In the genomic region with DNA sequence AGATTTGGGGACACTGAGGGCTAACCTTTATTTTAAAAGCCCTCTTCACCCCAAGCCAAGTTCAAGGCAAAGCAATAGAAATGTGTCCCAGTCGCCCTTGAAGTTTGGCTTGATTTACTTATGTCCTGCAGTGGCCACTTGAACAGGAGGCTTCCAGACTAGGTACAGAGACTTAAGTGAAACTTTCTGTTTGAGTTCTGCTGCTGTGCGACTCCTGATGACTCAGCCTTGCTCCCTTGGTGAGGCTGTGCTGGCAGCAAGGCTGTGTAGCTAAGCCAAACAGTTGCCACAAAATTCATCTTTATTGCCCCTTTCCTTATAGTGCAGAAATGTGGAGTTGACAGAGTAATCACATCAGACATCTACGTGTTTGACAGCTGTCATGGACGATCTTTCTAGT, we compare ENCODE assay signal across 17 cellular contexts.
DNase-seq lines count a peak whose midpoint lies in the region; FAIRE-seq and TF ChIP-seq lines count a peak whose summit lies in the region.
"Had no signal": no experiment of that assay in that cellular context is flagged by ENCODE, and none has a peak within 500 bp of the region (broad histone marks: within the 10 kb centered on the region; RNA-seq: fewer than 3 reads in every experiment).

No MANE protein-coding gene starts in this region.

- no peak overlapping the region for H3K9ac ChIP-seq in endodermal cell (ENCODE audit: extremely low read depth, low read length, poor library complexity, severe bottlenecking)
- H3K9ac ChIP-seq: BLaER1 treated with 17β-estradiol and CSF1 and Interleukin-3, amounts not matched to agents 10 nM and 100 nM had no signal

- DNase-seq in MCF 10A (ENCODE audit: unreplicated experiment) (peak; percentile 25), breast epithelium (ENCODE audit: low spot score in 2 of 2) (no peak), OCI-M1 (lab: John Stamatoyannopoulos, UW) (peak; percentile 3), kidney tubule cell (ENCODE audit: low spot score) (peak; percentile 22), urothelium cell line (ENCODE audit: low spot score) (peak; percentile 21), posterior cingulate gyrus (no peak), GM03348 (ENCODE audit: low spot score) (no peak), endodermal cell (no peak)
- DNase-seq: DMS 273 treated with DMSO at 0.1 percent for 48 hours, Karpas-422, NCI-H1092, NCI-H2107, NCI-H446, SHP77 treated with DMSO at 0.1 percent for 48 hours had no signal

- H3K4me3 ChIP-seq in breast epithelium (no peak overlapping the region), endodermal cell (ENCODE audit: low read length) (no peak overlapping the region)
- H3K4me3 ChIP-seq: BLaER1 treated with 17β-estradiol and CSF1 and Interleukin-3, amounts not matched to agents 10 nM and 100 nM; HAP-1 had no signal

- WGBS in endodermal cell (ENCODE audit: insufficient coverage in 1 of 2, insufficient read length in 1 of 2), 2 experiments, result 92 to 100% methylated on average over 2 to 4 of the region's 4 CpGs

- CTCF ChIA-PET in MCF 10A (lab: Yijun Ruan, JAX), result interaction anchor here (0.6 to 1.5 kb wide), 3 partner anchors 11 to 897 kb away, joined by 3 to 4 read pairs (median 3); no protein-coding TSS in a partner anchor

- H3K4me1 ChIP-seq in breast epithelium, result no peaks in the 10 kb centered on the region
- no peaks in the 10 kb centered on the region for H3K4me1 ChIP-seq in endodermal cell (ENCODE audit: control insufficient read depth, insufficient read depth, low read length)
- H3K4me1 ChIP-seq: HAP-1 had no signal

- no peaks in the 10 kb centered on the region for H3K9me3 Mint-ChIP-seq in MCF 10A (ENCODE audit: unreplicated experiment)
- H3K9me3 Mint-ChIP-seq in endodermal cell, result no peaks in the 10 kb centered on the region

- intact Hi-C loops in MCF 10A (cut with micrococcal nuclease), result no loop called here
- intact Hi-C loops in breast epithelium (cut with DNase I; ENCODE audit: low total_unique reads), result no loop called here
- intact Hi-C loops in posterior cingulate gyrus (cut with DNase I), result no loop called here

- no peak for TF ChIP-seq CTCF in MCF 10A (IDR thresholded peaks at IDR 0.05; ENCODE audit: unreplicated experiment)
- TF ChIP-seq CTCF in breast epithelium (IDR thresholded peaks at IDR 0.05), result no peak
- TF ChIP-seq CTCF in endodermal cell (conservative IDR thresholded peaks at IDR 0.05), result no peak

- H3K9me3 ChIP-seq in breast epithelium (no peaks in the 10 kb centered on the region), endodermal cell (ENCODE audit: control insufficient read depth, low read length) (no peaks in the 10 kb centered on the region)
- H3K9me3 ChIP-seq: HAP-1 had no signal

- peaks cover 18% of the 10 kb centered on the region for H3K27me3 Mint-ChIP-seq in MCF 10A (ENCODE audit: insufficient read depth, unreplicated experiment)
- peaks cover 18% of the 10 kb centered on the region for H3K27me3 Mint-ChIP-seq in endodermal cell (ENCODE audit: insufficient read depth)

- no peak for TF ChIP-seq POLR2A in breast epithelium (IDR thresholded peaks at IDR 0.05)

- no peak for FAIRE-seq in urothelium cell line (lab: Jason Lieb, UNC)

- no peaks in the 10 kb centered on the region for H3K36me3 ChIP-seq in breast epithelium
- no peaks in the 10 kb centered on the region for H3K36me3 ChIP-seq in endodermal cell (ENCODE audit: control insufficient read depth, insufficient read depth, low read length)
- H3K36me3 ChIP-seq: BLaER1 treated with 17β-estradiol and CSF1 and Interleukin-3, amounts not matched to agents 10 nM and 100 nM; HAP-1 had no signal

- H3K27ac Mint-ChIP-seq in MCF 10A (ENCODE audit: low read depth, unreplicated experiment) (no peak overlapping the region), endodermal cell (no peak overlapping the region)

- POLR2A ChIA-PET in MCF 10A (lab: Yijun Ruan, JAX), result interaction anchor here (0.5 to 0.7 kb wide), 5 partner anchors 12 to 312 kb away, joined by 3 read pairs; no protein-coding TSS in a partner anchor

- BruUV-seq in MCF 10A (replicated peaks; lab: Mats Ljungman, UMichigan), result no TSS peak

- H3K27ac ChIP-seq in breast epithelium, result no peak overlapping the region
- H3K27ac ChIP-seq in endodermal cell (ENCODE audit: low read depth, low read length), result no peak overlapping the region
- H3K27ac ChIP-seq: 22Rv1; BLaER1 treated with 17β-estradiol and CSF1 and Interleukin-3, amounts not matched to agents 10 nM and 100 nM had no signal

- H3K36me3 Mint-ChIP-seq in MCF 10A (ENCODE audit: insufficient read depth, unreplicated experiment) (no peaks in the 10 kb centered on the region), endodermal cell (ENCODE audit: low read depth) (no peaks in the 10 kb centered on the region)

- peaks cover 6% of the 10 kb centered on the region for H3K4me1 Mint-ChIP-seq in MCF 10A (ENCODE audit: insufficient read depth, unreplicated experiment)
- H3K4me1 Mint-ChIP-seq in endodermal cell, result no peaks in the 10 kb centered on the region

- no peaks in the 10 kb centered on the region for H3K27me3 ChIP-seq in breast epithelium
- H3K27me3 ChIP-seq in endodermal cell (ENCODE audit: control insufficient read depth, insufficient read depth, low read length, poor library complexity, severe bottlenecking), result no peaks in the 10 kb centered on the region
- H3K27me3 ChIP-seq: BLaER1 treated with 17β-estradiol and CSF1 and Interleukin-3, amounts not matched to agents 10 nM and 100 nM had no signal

- H3K4me3 Mint-ChIP-seq in MCF 10A (ENCODE audit: unreplicated experiment) (no peak overlapping the region), endodermal cell (no peak overlapping the region)

Comparison
In these comparisons a context has a peak if more than half of its experiments do, and no peak if none do; other contexts are left out.
1. DNase-seq: peak in MCF 10A (single experiment), OCI-M1 (single experiment), kidney tubule cell (single experiment) and urothelium cell line (single experiment); none in breast epithelium (0 of 2), posterior cingulate gyrus (0 of 10), GM03348 (single experiment) and endodermal cell (single experiment).